ENCODE assay signal across 19 cellular contexts in the genomic region with DNA sequence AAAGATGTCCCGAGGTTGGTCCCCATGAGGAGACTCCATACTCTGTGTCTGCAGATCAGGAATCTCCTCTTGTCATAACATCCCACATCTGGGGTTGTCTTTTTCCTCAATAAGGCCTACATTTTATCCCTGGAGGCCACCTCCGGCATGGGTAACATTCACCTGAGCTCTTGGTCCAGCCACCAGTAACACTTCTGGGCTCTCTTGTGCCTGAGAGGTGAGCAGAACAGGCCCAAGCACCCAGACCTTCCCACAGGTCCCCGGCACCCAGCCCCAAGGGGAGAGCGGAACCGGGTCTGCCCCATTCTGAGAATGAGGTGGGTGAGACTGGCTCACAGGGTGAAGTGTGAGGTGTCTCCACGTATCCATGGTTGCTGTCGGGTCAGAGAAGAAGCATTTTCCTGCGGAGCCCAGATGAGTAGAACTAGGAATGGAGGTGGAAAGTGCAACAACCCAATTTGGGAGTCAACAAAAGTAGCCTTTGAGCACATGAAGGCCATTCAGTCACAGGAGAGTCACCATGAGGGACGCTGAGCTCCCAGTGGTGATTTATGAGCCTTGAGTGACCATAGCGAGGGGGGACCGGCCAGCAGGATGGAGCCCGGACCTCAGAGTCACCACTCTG.
"Had no signal": no experiment of that assay in that cellular context is flagged by ENCODE, and none has a peak within 500 bp of the region (broad histone marks: within the 10 kb centered on the region; RNA-seq: fewer than 3 reads in every experiment).

No MANE protein-coding gene starts in this region.

- H3K4me3 Mint-ChIP-seq: activated naive CD8-positive, alpha-beta T cell treated with anti-CD3 and anti-CD28 coated beads for 36 hours; activated T-helper 17 cell treated with anti-CD3 and anti-CD28 coated beads, Interleukin-2, amount 50 U/mL, for 72 hours; immature natural killer cell; naive thymus-derived CD4-positive, alpha-beta T cell; T-cell; WTC11 had no signal

- H3K36me3 ChIP-seq: cardiac muscle cell, esophagus squamous epithelium, transverse colon had no signal

- H3K9me3 ChIP-seq: esophagus squamous epithelium, transverse colon had no signal

- H3K4me1 ChIP-seq: esophagus squamous epithelium, transverse colon had no signal

- H3K27ac ChIP-seq: cardiac muscle cell, esophagus squamous epithelium, parathyroid adenoma, transverse colon had no signal

- H3K4me1 Mint-ChIP-seq: activated naive CD8-positive, alpha-beta T cell treated with anti-CD3 and anti-CD28 coated beads for 36 hours; activated T-helper 17 cell treated with anti-CD3 and anti-CD28 coated beads, Interleukin-2, amount 50 U/mL, for 72 hours; immature natural killer cell; naive thymus-derived CD4-positive, alpha-beta T cell; T-cell had no signal

- H3K27ac Mint-ChIP-seq: activated naive CD8-positive, alpha-beta T cell treated with anti-CD3 and anti-CD28 coated beads for 36 hours; activated T-helper 17 cell treated with anti-CD3 and anti-CD28 coated beads, Interleukin-2, amount 50 U/mL, for 72 hours; immature natural killer cell; naive thymus-derived CD4-positive, alpha-beta T cell; T-cell; WTC11 had no signal

- H3K9ac ChIP-seq: parathyroid adenoma had no signal

- H3K79me2 ChIP-seq: parathyroid adenoma had no signal

- DNase-seq: activated CD4-positive, alpha-beta T cell treated with anti-CD3 and anti-CD28 coated beads for 48 hours; activated naive CD4-positive, alpha-beta T cell; activated naive CD8-positive, alpha-beta T cell treated with anti-CD3 and anti-CD28 coated beads for 36 hours; amniotic stem cell; effector CD4-positive, alpha-beta T cell; esophagus squamous epithelium; immature natural killer cell; mesenchymal stem cell; naive thymus-derived CD4-positive, alpha-beta T cell; stimulated activated CD4-positive, alpha-beta T cell treated with anti-CD3 and anti-CD28 coated beads, Interleukin-12 subunit alpha, Interleukin-12 subunit beta, amount 100 ng/mL, for 4 hours; stimulated activated CD4-positive, alpha-beta T cell treated with anti-CD3 and anti-CD28 coated beads, Interleukin-1b, Interleukin-23, amount 100 ng/mL, for 48 hours; stimulated activated naive CD4-positive, alpha-beta T cell treated with Interleukin-2 at 50 U/mL for 16 hours; T-cell; transverse colon had no signal

- H3K4me3 ChIP-seq: cardiac muscle cell, esophagus squamous epithelium, transverse colon had no signal

- H3K27me3 ChIP-seq: cardiac muscle cell, esophagus squamous epithelium, transverse colon had no signal

- H3K9me3 Mint-ChIP-seq: activated naive CD8-positive, alpha-beta T cell treated with anti-CD3 and anti-CD28 coated beads for 36 hours had no signal

- ATAC-seq: activated T-helper 17 cell treated with anti-CD3 and anti-CD28 coated beads, Interleukin-2, amount 50 U/mL, for 72 hours; naive thymus-derived CD4-positive, alpha-beta T cell; SK-N-SH treated with all-trans-retinoic acid at 6 μM for 48 hours; T-cell; WTC11 had no signal

- H3K36me3 Mint-ChIP-seq: activated naive CD8-positive, alpha-beta T cell treated with anti-CD3 and anti-CD28 coated beads for 36 hours; immature natural killer cell; naive thymus-derived CD4-positive, alpha-beta T cell; T-cell had no signal
